ENCODE assay signal across 1 cellular context in genomic region chr22:37310815-37311595, GRCh38.
TF ChIP-seq lines count a peak whose summit lies in the region.

No MANE protein-coding gene starts in this region.

TF ChIP-seq in IMR-90, 13 proteins besides CTCF, POLR2A, EP300 and RAD21 (continued from another document):
- TF ChIP-seq, protein P1, sequence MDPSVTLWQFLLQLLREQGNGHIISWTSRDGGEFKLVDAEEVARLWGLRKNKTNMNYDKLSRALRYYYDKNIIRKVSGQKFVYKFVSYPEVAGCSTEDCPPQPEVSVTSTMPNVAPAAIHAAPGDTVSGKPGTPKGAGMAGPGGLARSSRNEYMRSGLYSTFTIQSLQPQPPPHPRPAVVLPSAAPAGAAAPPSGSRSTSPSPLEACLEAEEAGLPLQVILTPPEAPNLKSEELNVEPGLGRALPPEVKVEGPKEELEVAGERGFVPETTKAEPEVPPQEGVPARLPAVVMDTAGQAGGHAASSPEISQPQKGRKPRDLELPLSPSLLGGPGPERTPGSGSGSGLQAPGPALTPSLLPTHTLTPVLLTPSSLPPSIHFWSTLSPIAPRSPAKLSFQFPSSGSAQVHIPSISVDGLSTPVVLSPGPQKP (IDR thresholded peaks at IDR 0.05; ENCODE audit: borderline replicate concordance, low read depth, low read length), result no peak
- TF ChIP-seq MAFK (IDR thresholded peaks at IDR 0.05; ENCODE audit: low read depth, low read length) (no peak), NFE2L2 (IDR thresholded peaks at IDR 0.05; ENCODE audit: low read depth, low read length) (no peak)
